In the genomic region with DNA sequence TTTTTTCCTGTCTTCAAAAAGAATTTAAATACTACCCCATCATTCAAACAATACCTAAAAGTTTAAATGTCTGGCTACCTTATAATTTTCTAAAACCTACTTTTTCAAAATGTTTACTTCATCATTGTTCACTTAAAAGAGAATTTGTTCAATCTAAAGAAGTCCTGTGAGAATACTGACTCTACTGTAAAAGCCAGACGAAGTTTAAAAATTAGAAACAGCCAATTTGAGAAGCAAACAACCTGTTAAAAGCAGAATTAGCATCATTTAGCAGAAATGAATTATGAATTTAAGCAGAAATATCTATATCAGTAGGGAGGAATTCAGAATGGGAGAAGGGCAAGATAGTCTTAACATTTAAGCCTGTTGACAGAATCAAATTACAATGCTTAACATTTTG, we compare ENCODE assay signal across 10 cellular contexts. TPM values are rescaled to one million over a fixed set of nuclear protein-coding genes. Genes with fewer than 3 reads are reported as not detected.
DNase-seq lines count a peak whose midpoint lies in the region; ATAC-seq and TF ChIP-seq lines count a peak whose summit lies in the region.
"Had no signal": no experiment of that assay in that cellular context is flagged by ENCODE, and none has a peak within 500 bp of the region (broad histone marks: within the 10 kb centered on the region; RNA-seq: fewer than 3 reads in every experiment).

No MANE protein-coding gene starts in this region.

- H3K27me3 Mint-ChIP-seq in activated naive CD8-positive, alpha-beta T cell treated with anti-CD3 and anti-CD28 coated beads for 36 hours, result no peaks in the 10 kb centered on the region
- no peaks in the 10 kb centered on the region for H3K27me3 Mint-ChIP-seq in activated naive CD8-positive, alpha-beta T cell treated with anti-CD3 and anti-CD28 coated beads, Interleukin-2, amount 50 U/mL, for 24 hours
- no peaks in the 10 kb centered on the region for H3K27me3 Mint-ChIP-seq in natural killer cell treated with Interleukin-12 subunit alpha and Interleukin-12 subunit beta and Interleukin-15 and Interleukin-18, amount 100 ng/mL, for 72 hours

- TF ChIP-seq POLR2A in esophagus muscularis mucosa (IDR thresholded peaks at IDR 0.05; ENCODE audit: low read depth), result no peak

- no peaks in the 10 kb centered on the region for H3K9me3 Mint-ChIP-seq in activated naive CD8-positive, alpha-beta T cell treated with anti-CD3 and anti-CD28 coated beads for 36 hours
- no peaks in the 10 kb centered on the region for H3K9me3 Mint-ChIP-seq in activated naive CD8-positive, alpha-beta T cell treated with anti-CD3 and anti-CD28 coated beads, Interleukin-2, amount 50 U/mL, for 24 hours
- no peaks in the 10 kb centered on the region for H3K9me3 Mint-ChIP-seq in natural killer cell treated with Interleukin-12 subunit alpha and Interleukin-12 subunit beta and Interleukin-15 and Interleukin-18, amount 100 ng/mL, for 72 hours

- no peak for TF ChIP-seq EP300 in esophagus muscularis mucosa (IDR thresholded peaks at IDR 0.05)

- ATAC-seq in activated naive CD8-positive, alpha-beta T cell treated with anti-CD3 and anti-CD28 coated beads, Interleukin-2, amount 50 U/mL, for 24 hours, result no peak
- ATAC-seq in natural killer cell treated with Interleukin-12 subunit alpha and Interleukin-12 subunit beta and Interleukin-15 and Interleukin-18, amount 100 ng/mL, for 72 hours, result no peak
- ATAC-seq in HG02588 (IDR thresholded peaks at IDR 0.05; ENCODE audit: unreplicated experiment), result no peak

- peaks cover 20% of the 10 kb centered on the region for H3K36me3 ChIP-seq in NT2/D1 (ENCODE audit: insufficient read depth, insufficient read length, low read length)
- no peaks in the 10 kb centered on the region for H3K36me3 ChIP-seq in esophagus muscularis mucosa
- no peaks in the 10 kb centered on the region for H3K36me3 ChIP-seq in tibial artery

- no peak for DNase-seq in activated naive CD8-positive, alpha-beta T cell treated with anti-CD3 and anti-CD28 coated beads for 36 hours
- DNase-seq in activated naive CD8-positive, alpha-beta T cell treated with anti-CD3 and anti-CD28 coated beads, Interleukin-2, amount 50 U/mL, for 24 hours, result no peak
- DNase-seq in NT2/D1 (ENCODE audit: low read depth, low spot score) (no peak), esophagus muscularis mucosa (ENCODE audit: extremely low spot score) (no peak), tibial artery (no peak), NCI-H1436 treated with DMSO at 0.1 percent for 48 hours (lab: John Stamatoyannopoulos, UW) (no peak)
- no peak for DNase-seq in natural killer cell treated with Interleukin-12 subunit alpha and Interleukin-12 subunit beta and Interleukin-15 and Interleukin-18, amount 100 ng/mL, for 72 hours (ENCODE audit: low spot score)
- DNase-seq: activated effector memory CD4-positive, alpha-beta T cell treated with anti-CD3 and anti-CD28 coated beads, Interleukin-2, amount 50 U/mL, for 16 hours; cortex of kidney had no signal

- H3K9me3 ChIP-seq in NT2/D1 (ENCODE audit: insufficient read depth, low read length) (no peaks in the 10 kb centered on the region), esophagus muscularis mucosa (no peaks in the 10 kb centered on the region), tibial artery (no peaks in the 10 kb centered on the region)

- peak overlapping the region in 3 of 4 donors; percentile 2 to 92 (median 87) for H3K27ac ChIP-seq in esophagus muscularis mucosa (replicated peaks in 1 of 4)
- H3K27ac ChIP-seq in tibial artery, result peak overlapping the region; percentile 63 to 82

- H3K4me3 Mint-ChIP-seq in activated naive CD8-positive, alpha-beta T cell treated with anti-CD3 and anti-CD28 coated beads for 36 hours, result peak overlapping the region; percentile 50
- H3K4me3 Mint-ChIP-seq in activated naive CD8-positive, alpha-beta T cell treated with anti-CD3 and anti-CD28 coated beads, Interleukin-2, amount 50 U/mL, for 24 hours, result no peak overlapping the region
- H3K4me3 Mint-ChIP-seq in natural killer cell treated with Interleukin-12 subunit alpha and Interleukin-12 subunit beta and Interleukin-15 and Interleukin-18, amount 100 ng/mL, for 72 hours, result no peak overlapping the region

- intact Hi-C loops in esophagus muscularis mucosa (cut with DNase I), result loop anchor here (5.0 to 10.0 kb wide), 3 partner anchors 41 to 638 kb away; partner anchors contain the start of genes MTMR4 and SMG8
- intact Hi-C loops in tibial artery (cut with DNase I; ENCODE audit: low total_unique reads), result no loop called here

- peak overlapping the region; percentile 90 for H3K4me3 ChIP-seq in NT2/D1 (ENCODE audit: insufficient read length, low read depth)
- no peak overlapping the region for H3K4me3 ChIP-seq in esophagus muscularis mucosa
- H3K4me3 ChIP-seq in tibial artery, result no peak overlapping the region

- H3K4me1 Mint-ChIP-seq in activated naive CD8-positive, alpha-beta T cell treated with anti-CD3 and anti-CD28 coated beads for 36 hours, result peaks cover 20% of the 10 kb centered on the region
- H3K4me1 Mint-ChIP-seq in activated naive CD8-positive, alpha-beta T cell treated with anti-CD3 and anti-CD28 coated beads, Interleukin-2, amount 50 U/mL, for 24 hours, result peaks cover 31% of the 10 kb centered on the region
- H3K4me1 Mint-ChIP-seq in natural killer cell treated with Interleukin-12 subunit alpha and Interleukin-12 subunit beta and Interleukin-15 and Interleukin-18, amount 100 ng/mL, for 72 hours (ENCODE audit: low read depth in 2 of 2), result peaks cover 22 to 30% of the 10 kb centered on the region in 2 donors

- H3K27ac Mint-ChIP-seq in activated naive CD8-positive, alpha-beta T cell treated with anti-CD3 and anti-CD28 coated beads for 36 hours, result no peak overlapping the region
- no peak overlapping the region for H3K27ac Mint-ChIP-seq in activated naive CD8-positive, alpha-beta T cell treated with anti-CD3 and anti-CD28 coated beads, Interleukin-2, amount 50 U/mL, for 24 hours
- no peak overlapping the region for H3K27ac Mint-ChIP-seq in natural killer cell treated with Interleukin-12 subunit alpha and Interleukin-12 subunit beta and Interleukin-15 and Interleukin-18, amount 100 ng/mL, for 72 hours

- H3K9ac ChIP-seq in NT2/D1 (ENCODE audit: insufficient read length, low read depth), result peak overlapping the region; percentile 94

- TF ChIP-seq CTCF in esophagus muscularis mucosa (IDR thresholded peaks at IDR 0.05), result no peak
- TF ChIP-seq CTCF in tibial artery (IDR thresholded peaks at IDR 0.05), result no peak

- peaks cover 11% of the 10 kb centered on the region for H3K36me3 Mint-ChIP-seq in activated naive CD8-positive, alpha-beta T cell treated with anti-CD3 and anti-CD28 coated beads for 36 hours
- peaks cover 5% of the 10 kb centered on the region for H3K36me3 Mint-ChIP-seq in activated naive CD8-positive, alpha-beta T cell treated with anti-CD3 and anti-CD28 coated beads, Interleukin-2, amount 50 U/mL, for 24 hours (ENCODE audit: low read depth)
- no peaks in the 10 kb centered on the region for H3K36me3 Mint-ChIP-seq in natural killer cell treated with Interleukin-12 subunit alpha and Interleukin-12 subunit beta and Interleukin-15 and Interleukin-18, amount 100 ng/mL, for 72 hours

- H3K27me3 ChIP-seq in NT2/D1 (ENCODE audit: insufficient read depth, insufficient read length) (no peaks in the 10 kb centered on the region), esophagus muscularis mucosa (no peaks in the 10 kb centered on the region), tibial artery (no peaks in the 10 kb centered on the region)

- peaks cover 3% of the 10 kb centered on the region for H3K4me1 ChIP-seq in NT2/D1 (ENCODE audit: insufficient read depth, insufficient read length)
- H3K4me1 ChIP-seq in esophagus muscularis mucosa, result peaks cover 21 to 37% (median 31%) of the 10 kb centered on the region in 4 donors
- H3K4me1 ChIP-seq in tibial artery, result peaks cover 0 to 22% (median 6%) of the 10 kb centered on the region in 4 donors

- 29% methylated on average over 1 of the region's 1 CpG for WGBS in esophagus muscularis mucosa

RNA-seq across cellular contexts. Expression of gene SKA2, which starts 2.1 kb away (rescaled TPM):
- 10 to 100 TPM; 68.9 to 85.4 TPM for total RNA-seq in activated naive CD8-positive, alpha-beta T cell treated with anti-CD3 and anti-CD28 coated beads for 36 hours
- 10 to 100 TPM; 33.0 to 61.9 (median 35.6) TPM for total RNA-seq in esophagus muscularis mucosa
- 10 to 100 TPM; 61.7 to 64.0 TPM for total RNA-seq in natural killer cell treated with Interleukin-12 subunit alpha and Interleukin-12 subunit beta and Interleukin-15 and Interleukin-18, amount 100 ng/mL, for 72 hours

RNA-seq across cellular contexts. Expression of gene PRR11, which starts 2.6 kb away (rescaled TPM):
- 10 to 100 TPM; 66.4 to 67.3 TPM for total RNA-seq in activated naive CD8-positive, alpha-beta T cell treated with anti-CD3 and anti-CD28 coated beads for 36 hours
- 100 to 1,000 TPM in 1 of 4 donors, 1 to 10 TPM in 1, under 1 TPM in 2; 0.32 to 110 (median 0.87) TPM for total RNA-seq in esophagus muscularis mucosa
- total RNA-seq in natural killer cell treated with Interleukin-12 subunit alpha and Interleukin-12 subunit beta and Interleukin-15 and Interleukin-18, amount 100 ng/mL, for 72 hours, result 10 to 100 TPM; 34.8 to 55.5 TPM

RNA-seq across cellular contexts. Expression of gene TRIM37, which starts 46.2 kb away (rescaled TPM):
- 10 to 100 TPM; 25.1 to 26.0 TPM for total RNA-seq in activated naive CD8-positive, alpha-beta T cell treated with anti-CD3 and anti-CD28 coated beads for 36 hours
- 10 to 100 TPM; 23.4 to 27.5 (median 25.3) TPM for total RNA-seq in esophagus muscularis mucosa
- 10 to 100 TPM; 20.8 to 46.3 TPM for total RNA-seq in natural killer cell treated with Interleukin-12 subunit alpha and Interleukin-12 subunit beta and Interleukin-15 and Interleukin-18, amount 100 ng/mL, for 72 hours

RNA-seq across cellular contexts. Expression of gene SMG8, which starts 56.9 kb away (rescaled TPM):
- total RNA-seq in activated naive CD8-positive, alpha-beta T cell treated with anti-CD3 and anti-CD28 coated beads for 36 hours, result 10 to 100 TPM; 20.6 to 22.3 TPM
- 10 to 100 TPM in 1 of 4 donors, 1 to 10 TPM in 3; 7.9 to 13.5 (median 9.6) TPM for total RNA-seq in esophagus muscularis mucosa
- total RNA-seq in natural killer cell treated with Interleukin-12 subunit alpha and Interleukin-12 subunit beta and Interleukin-15 and Interleukin-18, amount 100 ng/mL, for 72 hours, result 10 to 100 TPM; 16.2 to 22.0 TPM
